ENCODE assay signal across 11 cellular contexts in genomic region chr14:52266782-52267181, GRCh38. TPM values are rescaled to one million over a fixed set of nuclear protein-coding genes. Genes with fewer than 3 reads are reported as not detected.
A peak's percentile ranks its signal among the peaks of the same experiment; 100 is the strongest.
DNase-seq lines count a peak whose midpoint lies in the region; TF ChIP-seq lines count a peak whose summit lies in the region.
"Had no signal": no experiment of that assay in that cellular context is flagged by ENCODE, and none has a peak within 500 bp of the region (broad histone marks: within the 10 kb centered on the region; RNA-seq: fewer than 3 reads in every experiment).

No MANE protein-coding gene starts in this region.

- H3K36me3 ChIP-seq in transverse colon (no peaks in the 10 kb centered on the region), spleen (no peaks in the 10 kb centered on the region)
- H3K36me3 ChIP-seq: esophagus muscularis mucosa, prostate gland, SJSA1 had no signal

- no peak for DNase-seq in activated naive CD4-positive, alpha-beta T cell (lab: John Stamatoyannopoulos, UW)
- no peak for DNase-seq in activated T-helper 1 cell treated with anti-CD3 and anti-CD28 coated beads, Interleukin-12 subunit alpha, Interleukin-12 subunit beta, Interleukin-2, Interleukin-4 antibody, amounts not matched to agents 30 ng/mL and 10 ng/mL and 1 ng/mL, durations not matched to agents 14 hours and 24 hours and 36 hours (ENCODE audit: low spot score)
- DNase-seq in immature natural killer cell (no peak), transverse colon (no peak), NCI-H2029 (lab: John Stamatoyannopoulos, UW) (no peak), spleen (no peak), kidney glomerular epithelial cell (lab: John Stamatoyannopoulos, UW) (no peak)

- H3K4me3 ChIP-seq in transverse colon (peak overlapping the region in 1 of 4 donors; percentile 84), spleen (peak overlapping the region in 4 of 8 donors; percentile 51 to 80 (median 62))
- H3K4me3 ChIP-seq: SJSA1 had no signal

- TF ChIP-seq CTCF in transverse colon (IDR thresholded peaks at IDR 0.05) (no peak), spleen (IDR thresholded peaks at IDR 0.05 in 8 of 11, conservative IDR thresholded peaks at IDR 0.05 in 3 of 11) (no peak)

- no peak for TF ChIP-seq EP300 in transverse colon (IDR thresholded peaks at IDR 0.05; ENCODE audit: low read depth)

- no peak overlapping the region for H3K27ac Mint-ChIP-seq in activated naive CD4-positive, alpha-beta T cell treated with anti-CD3 and anti-CD28 coated beads, Interleukin-2, amount 50 U/mL, for 24 hours
- H3K27ac Mint-ChIP-seq in activated T-helper 1 cell treated with anti-CD3 and anti-CD28 coated beads, Interleukin-12 subunit alpha, Interleukin-12 subunit beta, Interleukin-2, Interleukin-4 antibody, amounts not matched to agents 30 ng/mL and 10 ng/mL and 1 ng/mL, durations not matched to agents 14 hours and 24 hours and 36 hours = no peak overlapping the region
- peak overlapping the region; percentile 89 to 98 (median 98) for H3K27ac Mint-ChIP-seq in immature natural killer cell

- no peaks in the 10 kb centered on the region for H3K9me3 Mint-ChIP-seq in activated naive CD4-positive, alpha-beta T cell treated with anti-CD3 and anti-CD28 coated beads, Interleukin-2, amount 50 U/mL, for 24 hours
- no peaks in the 10 kb centered on the region for H3K9me3 Mint-ChIP-seq in activated T-helper 1 cell treated with anti-CD3 and anti-CD28 coated beads, Interleukin-12 subunit alpha, Interleukin-12 subunit beta, Interleukin-2, Interleukin-4 antibody, amounts not matched to agents 30 ng/mL and 10 ng/mL and 1 ng/mL, durations not matched to agents 14 hours and 24 hours and 36 hours
- H3K9me3 Mint-ChIP-seq in immature natural killer cell = no peaks in the 10 kb centered on the region

- peaks cover 19% of the 10 kb centered on the region for H3K27me3 ChIP-seq in transverse colon
- H3K27me3 ChIP-seq in spleen (replicated peaks in 1 of 7) = peaks cover 0 to 46% (median 27%) of the 10 kb centered on the region in 7 donors

- H3K9me3 ChIP-seq in transverse colon = no peaks in the 10 kb centered on the region
- no peaks in the 10 kb centered on the region for H3K9me3 ChIP-seq in spleen
- H3K9me3 ChIP-seq: esophagus muscularis mucosa, prostate gland had no signal

- peaks cover 0 to 43% (median 15%) of the 10 kb centered on the region in 4 donors for H3K4me1 ChIP-seq in transverse colon
- peaks cover 17 to 73% (median 39%) of the 10 kb centered on the region in 6 donors for H3K4me1 ChIP-seq in spleen
- H3K4me1 ChIP-seq: prostate gland, SJSA1 had no signal

- peaks cover 3% of the 10 kb centered on the region for H3K36me3 Mint-ChIP-seq in activated naive CD4-positive, alpha-beta T cell treated with anti-CD3 and anti-CD28 coated beads, Interleukin-2, amount 50 U/mL, for 24 hours
- peaks cover 7% of the 10 kb centered on the region for H3K36me3 Mint-ChIP-seq in activated T-helper 1 cell treated with anti-CD3 and anti-CD28 coated beads, Interleukin-12 subunit alpha, Interleukin-12 subunit beta, Interleukin-2, Interleukin-4 antibody, amounts not matched to agents 30 ng/mL and 10 ng/mL and 1 ng/mL, durations not matched to agents 14 hours and 24 hours and 36 hours (ENCODE audit: low read depth)
- peaks cover 16 to 32% (median 31%) of the 10 kb centered on the region in 3 donors for H3K36me3 Mint-ChIP-seq in immature natural killer cell

- no peak for TF ChIP-seq POLR2A in transverse colon (IDR thresholded peaks at IDR 0.05)
- no peak for TF ChIP-seq POLR2A in spleen (IDR thresholded peaks at IDR 0.05)

- H3K27ac ChIP-seq in transverse colon = peak overlapping the region in 3 of 4 donors; percentile 57 to 81 (median 72)
- H3K27ac ChIP-seq in spleen = peak overlapping the region in 3 of 8 donors; percentile 79 to 85 (median 81)
- H3K27ac ChIP-seq: prostate gland, SJSA1 had no signal

- H3K4me1 Mint-ChIP-seq in activated naive CD4-positive, alpha-beta T cell treated with anti-CD3 and anti-CD28 coated beads, Interleukin-2, amount 50 U/mL, for 24 hours = peaks cover 38% of the 10 kb centered on the region
- H3K4me1 Mint-ChIP-seq in activated T-helper 1 cell treated with anti-CD3 and anti-CD28 coated beads, Interleukin-12 subunit alpha, Interleukin-12 subunit beta, Interleukin-2, Interleukin-4 antibody, amounts not matched to agents 30 ng/mL and 10 ng/mL and 1 ng/mL, durations not matched to agents 14 hours and 24 hours and 36 hours (ENCODE audit: low read depth) = peaks cover 40% of the 10 kb centered on the region
- H3K4me1 Mint-ChIP-seq in immature natural killer cell = peaks cover 66 to 70% of the 10 kb centered on the region in 2 donors

- peaks cover 25% of the 10 kb centered on the region for H3K27me3 Mint-ChIP-seq in activated naive CD4-positive, alpha-beta T cell treated with anti-CD3 and anti-CD28 coated beads, Interleukin-2, amount 50 U/mL, for 24 hours
- peaks cover 57% of the 10 kb centered on the region for H3K27me3 Mint-ChIP-seq in activated T-helper 1 cell treated with anti-CD3 and anti-CD28 coated beads, Interleukin-12 subunit alpha, Interleukin-12 subunit beta, Interleukin-2, Interleukin-4 antibody, amounts not matched to agents 30 ng/mL and 10 ng/mL and 1 ng/mL, durations not matched to agents 14 hours and 24 hours and 36 hours (ENCODE audit: insufficient read depth)
- peaks cover 2 to 12% (median 3%) of the 10 kb centered on the region in 3 donors for H3K27me3 Mint-ChIP-seq in immature natural killer cell (ENCODE audit: low read depth in 3 of 3)

- intact Hi-C loops in activated T-helper 1 cell treated with anti-CD3 and anti-CD28 coated beads, Interleukin-12 subunit alpha, Interleukin-12 subunit beta, Interleukin-2, Interleukin-4 antibody, amounts not matched to agents 30 ng/mL and 10 ng/mL and 1 ng/mL, durations not matched to agents 14 hours and 24 hours and 36 hours (cut with micrococcal nuclease) = loop anchor here (5.0 kb wide), 1 partner anchor 199 kb away; the partner anchor contains the start of gene NID2
- intact Hi-C loops in transverse colon (cut with DNase I; ENCODE audit: low total_unique reads) = no loop called here
- intact Hi-C loops in spleen (cut with DNase I; ENCODE audit: low total_unique reads) = no loop called here

- peak overlapping the region; percentile 86 for H3K4me3 Mint-ChIP-seq in activated naive CD4-positive, alpha-beta T cell treated with anti-CD3 and anti-CD28 coated beads, Interleukin-2, amount 50 U/mL, for 24 hours
- peak overlapping the region; percentile 32 for H3K4me3 Mint-ChIP-seq in activated T-helper 1 cell treated with anti-CD3 and anti-CD28 coated beads, Interleukin-12 subunit alpha, Interleukin-12 subunit beta, Interleukin-2, Interleukin-4 antibody, amounts not matched to agents 30 ng/mL and 10 ng/mL and 1 ng/mL, durations not matched to agents 14 hours and 24 hours and 36 hours
- peak overlapping the region; percentile 96 to 100 (median 100) for H3K4me3 Mint-ChIP-seq in immature natural killer cell

- in situ Hi-C loops in transverse colon (cut with MboI; ENCODE audit: low pct_ligation_motif_present in 1 of 4, low pct_unique_long_range_greater_than_20kb in 1 of 4, low sequenced_read_pairs in 3 of 4) = loop anchor here in 2 of 4 donors (25.0 kb wide), 2 partner anchors 254 to 279 kb away; partner anchors contain the start of gene RTRAF (in 1 of the 2)

- WGBS in transverse colon (ENCODE audit: low coverage in 1 of 2), 2 donors = 48 to 82% methylated on average over 2 to 5 of the region's 5 CpGs
- 64 to 81% (median 70%) methylated on average over 5 of the region's 5 CpGs for WGBS in spleen, 5 donors

RNA-seq across cellular contexts. Expression of gene PTGDR, which starts 0.7 kb away (rescaled TPM):
- not detected in 2 replicates for total RNA-seq in activated T-helper 1 cell treated with anti-CD3 and anti-CD28 coated beads, Interleukin-12 subunit alpha, Interleukin-12 subunit beta, Interleukin-2, Interleukin-4 antibody, amounts not matched to agents 30 ng/mL and 10 ng/mL and 1 ng/mL, durations not matched to agents 14 hours and 24 hours and 36 hours
- 100 to 1,000 TPM in 2 of 3 donors, 10 to 100 TPM in 1; 78.2 to 233 (median 133) TPM for polyA plus RNA-seq in immature natural killer cell
- 10 to 100 TPM; 12.3 to 30.1 (median 28.3) TPM for total RNA-seq in transverse colon
- total RNA-seq in spleen = 10 to 100 TPM in 6 of 7 donors, 1 to 10 TPM in 1; 7.5 to 20.5 (median 10.9) TPM
- polyA plus RNA-seq in spleen = 1 to 10 TPM in 1 of 3 donors, under 1 TPM in 2; 0.67 to 1.4 (median 0.88) TPM
- total RNA-seq: SJSA1 had no signal

RNA-seq across cellular contexts. Expression of gene PTGER2, which starts 47.3 kb away (rescaled TPM):
- total RNA-seq in activated T-helper 1 cell treated with anti-CD3 and anti-CD28 coated beads, Interleukin-12 subunit alpha, Interleukin-12 subunit beta, Interleukin-2, Interleukin-4 antibody, amounts not matched to agents 30 ng/mL and 10 ng/mL and 1 ng/mL, durations not matched to agents 14 hours and 24 hours and 36 hours = 67.4 and 67.9 TPM in 2 replicates
- 100 to 1,000 TPM; 154 to 252 (median 250) TPM for polyA plus RNA-seq in immature natural killer cell
- 1 to 10 TPM; 1.1 to 9.4 (median 4.9) TPM for total RNA-seq in transverse colon
- 10 to 100 TPM; 13.2 to 44.7 (median 16.2) TPM for total RNA-seq in spleen
- polyA plus RNA-seq in spleen = 1 to 10 TPM; 1.5 to 3.0 (median 2.8) TPM

Comparison
In these comparisons a context has a peak if more than half of its experiments do, and no peak if none do; other contexts are left out.
1. H3K27ac Mint-ChIP-seq: peak in immature natural killer cell (6 of 6); none in activated naive CD4-positive, alpha-beta T cell treated with anti-CD3 and anti-CD28 coated beads, Interleukin-2, amount 50 U/mL, for 24 hours (single experiment) and activated T-helper 1 cell treated with anti-CD3 and anti-CD28 coated beads, Interleukin-12 subunit alpha, Interleukin-12 subunit beta, Interleukin-2, Interleukin-4 antibody, amounts not matched to agents 30 ng/mL and 10 ng/mL and 1 ng/mL, durations not matched to agents 14 hours and 24 hours and 36 hours (single experiment).
2. H3K4me3 Mint-ChIP-seq: peak in every context shown above with its lines; median percentile 100 in immature natural killer cell; 86 in activated naive CD4-positive, alpha-beta T cell treated with anti-CD3 and anti-CD28 coated beads, Interleukin-2, amount 50 U/mL, for 24 hours; 32 in activated T-helper 1 cell treated with anti-CD3 and anti-CD28 coated beads, Interleukin-12 subunit alpha, Interleukin-12 subunit beta, Interleukin-2, Interleukin-4 antibody, amounts not matched to agents 30 ng/mL and 10 ng/mL and 1 ng/mL, durations not matched to agents 14 hours and 24 hours and 36 hours.